ENCODE assay signal across 20 cellular contexts in genomic region chr7:19920200-19920599, GRCh38.
DNase-seq lines count a peak whose midpoint lies in the region; ATAC-seq, FAIRE-seq and TF ChIP-seq lines count a peak whose summit lies in the region.
"Had no signal": no experiment of that assay in that cellular context is flagged by ENCODE, and none has a peak within 500 bp of the region (broad histone marks: within the 10 kb centered on the region; RNA-seq: fewer than 3 reads in every experiment).

No MANE protein-coding gene starts in this region.

- no peak overlapping the region for H4K91ac ChIP-seq in IMR-90 (ENCODE audit: insufficient read depth, low read depth, low read length)

- H3K9me1 ChIP-seq in IMR-90 (ENCODE audit: insufficient read depth, low read length) = no peaks in the 10 kb centered on the region
- H3K9me1 ChIP-seq in keratinocyte (ENCODE audit: control insufficient read depth, extremely low read depth, insufficient read depth, low read length) = no peaks in the 10 kb centered on the region

- H3K79me2 ChIP-seq in keratinocyte (ENCODE audit: control insufficient read depth, insufficient read depth, low read length) = no peaks in the 10 kb centered on the region

- H3K4me3 Mint-ChIP-seq in stimulated activated naive B cell treated with anti-CD40 and anti-IgM and Interleukin-4, amounts not matched to agents 10 μg/mL and 1 μg/mL and 100 μg/mL, for 72 hours = no peak overlapping the region
- H3K4me3 Mint-ChIP-seq: activated CD4-positive, alpha-beta memory T cell treated with anti-CD3 and anti-CD28 coated beads for 36 hours; activated naive CD8-positive, alpha-beta T cell treated with anti-CD3 and anti-CD28 coated beads for 36 hours; activated T-cell treated with anti-CD3 and anti-CD28 coated beads, Interleukin-2, amount 50 U/mL, for 72 hours; central memory CD8-positive, alpha-beta T cell; endodermal cell; IgD-negative memory B cell; immature natural killer cell; neural progenitor cell had no signal

- H3K4me1 Mint-ChIP-seq in stimulated activated naive B cell treated with anti-CD40 and anti-IgM and Interleukin-4, amounts not matched to agents 10 μg/mL and 1 μg/mL and 100 μg/mL, for 72 hours = no peaks in the 10 kb centered on the region
- H3K4me1 Mint-ChIP-seq: activated naive CD8-positive, alpha-beta T cell treated with anti-CD3 and anti-CD28 coated beads for 36 hours; central memory CD8-positive, alpha-beta T cell; IgD-negative memory B cell; immature natural killer cell had no signal

- H3K23ac ChIP-seq in IMR-90 (ENCODE audit: low read depth, low read length) = no peak overlapping the region

- no peaks in the 10 kb centered on the region for H3K9me3 ChIP-seq in IMR-90 (ENCODE audit: control insufficient read depth, insufficient read depth, low read length)
- H3K9me3 ChIP-seq in keratinocyte (ENCODE audit: control insufficient read depth, low read depth, low read length) = no peaks in the 10 kb centered on the region

- TF ChIP-seq RAD21 in IMR-90 (IDR thresholded peaks at IDR 0.05; ENCODE audit: low read length) = no peak

- no peak overlapping the region; the same call in 1 of the 2 replicates for H3K4ac ChIP-seq in IMR-90 (ENCODE audit: low read depth, low read length)

- TF ChIP-seq CTCF in IMR-90 (conservative IDR thresholded peaks at IDR 0.05; ENCODE audit: low read depth, low read length) (no peak), brain microvascular endothelial cell (IDR thresholded peaks at IDR 0.05; ENCODE audit: low read depth, low read length, missing control alignments) (no peak), keratinocyte (optimal IDR thresholded peaks at IDR 0.05 in 1 of 3, IDR thresholded peaks at IDR 0.05 in 1 of 3, conservative IDR thresholded peaks at IDR 0.05 in 1 of 3; ENCODE audit: extremely low read depth in 1 of 3, insufficient read depth in 2 of 3, low read length in 3 of 3) (no peak)

- CTCF ChIA-PET in IMR-90 (lab: Yijun Ruan, JAX) = interaction anchor here (0.6 kb wide), 3 partner anchors 8 to 1046 kb away, joined by 3 read pairs; no protein-coding TSS in a partner anchor

- POLR2A ChIA-PET in IMR-90 (lab: Charles Lee; ENCODE audit: unreplicated experiment) = no interaction called here

- no CpG with 5 or more reads among the region's 7 CpGs for WGBS in IMR-90 (ENCODE audit: extremely low coverage in 2 of 2, insufficient read length in 1 of 2), 2 experiments

- BruUV-seq in IMR-90 (replicated peaks; lab: Mats Ljungman, UMichigan) = no TSS peak

- H4K5ac ChIP-seq in IMR-90 (ENCODE audit: low read depth, low read length) = no peak overlapping the region

- H2BK5ac ChIP-seq in IMR-90 (ENCODE audit: low read depth, low read length, poor library complexity, severe bottlenecking) = no peak overlapping the region

- H3K4me2 ChIP-seq in IMR-90 (ENCODE audit: low read depth, low read length) (no peak overlapping the region), keratinocyte (ENCODE audit: control insufficient read depth, extremely low read depth, insufficient read depth, low read depth, low read length) (peak overlapping the region; percentile 2)
- H3K4me2 ChIP-seq: neural progenitor cell had no signal

- no peak overlapping the region for H2AFZ ChIP-seq in IMR-90 (replicated peaks; ENCODE audit: low read length, poor library complexity)
- peak overlapping the region; percentile 61 for H2AFZ ChIP-seq in keratinocyte (ENCODE audit: control insufficient read depth, low read length)
- H2AFZ ChIP-seq: neural progenitor cell had no signal

- H4K20me1 ChIP-seq in IMR-90 (ENCODE audit: insufficient read depth, low read length) (no peaks in the 10 kb centered on the region), keratinocyte (ENCODE audit: control insufficient read depth, extremely low read depth, insufficient read depth, low read length) (no peaks in the 10 kb centered on the region)

- no peaks in the 10 kb centered on the region for H3K79me1 ChIP-seq in IMR-90 (ENCODE audit: low read depth in 1 of 2, low read length in 2 of 2)

- ATAC-seq in IMR-90 (ENCODE audit: low read depth) = peak; percentile 73
- ATAC-seq in HG02763 (IDR thresholded peaks at IDR 0.05; ENCODE audit: unreplicated experiment) = no peak
- ATAC-seq in stimulated activated naive B cell treated with anti-CD40 and anti-IgM and Interleukin-4, amounts not matched to agents 10 μg/mL and 1 μg/mL and 100 μg/mL, for 72 hours (replicated peaks) = no peak
- no peak for ATAC-seq in activated naive CD4-positive, alpha-beta T cell treated with anti-CD3 and anti-CD28 coated beads, Interleukin-2, amount 50 U/mL, for 72 hours
- ATAC-seq: activated T-cell treated with anti-CD3 and anti-CD28 coated beads, Interleukin-2, amount 50 U/mL, for 72 hours had no signal

- FAIRE-seq in keratinocyte (lab: Jason Lieb, UNC) = peak; percentile 90

- H3K14ac ChIP-seq in IMR-90 (replicated peaks; ENCODE audit: low read depth, low read length) = no peak overlapping the region

- H3K27me3 ChIP-seq in IMR-90 (ENCODE audit: control insufficient read depth, insufficient read depth, low read length) = no peaks in the 10 kb centered on the region
- no peaks in the 10 kb centered on the region for H3K27me3 ChIP-seq in brain microvascular endothelial cell (replicated peaks)
- H3K27me3 ChIP-seq in keratinocyte (ENCODE audit: control insufficient read depth, extremely low read depth, insufficient read depth, low read length) = no peaks in the 10 kb centered on the region
- H3K27me3 ChIP-seq: neural progenitor cell had no signal

- H3K56ac ChIP-seq in IMR-90 (ENCODE audit: extremely low read depth, insufficient read depth, low read length) = no peak overlapping the region

- H3K4me3 ChIP-seq in IMR-90 (ENCODE audit: insufficient read depth, low read depth, low read length) (no peak overlapping the region), brain microvascular endothelial cell (ENCODE audit: low read depth, low read length) (no peak overlapping the region), keratinocyte (ENCODE audit: control insufficient read depth in 2 of 3, extremely low read depth in 1 of 3, insufficient read depth in 2 of 3, low read depth in 1 of 3, low read length in 3 of 3) (no peak overlapping the region)
- H3K4me3 ChIP-seq: neural progenitor cell had no signal

- H3K27ac ChIP-seq in IMR-90 (ENCODE audit: insufficient read depth, low read length) = no peak overlapping the region
- H3K27ac ChIP-seq in brain microvascular endothelial cell = peak overlapping the region; percentile 80
- no peak overlapping the region for H3K27ac ChIP-seq in keratinocyte (ENCODE audit: control insufficient read depth, insufficient read depth, low read length)
- H3K27ac ChIP-seq: neural progenitor cell, RWPE1 had no signal

- no peak overlapping the region for H2AK9ac ChIP-seq in IMR-90 (replicated peaks; ENCODE audit: low read depth, low read length, poor library complexity)

- no peaks in the 10 kb centered on the region for H3K9me3 Mint-ChIP-seq in stimulated activated naive B cell treated with anti-CD40 and anti-IgM and Interleukin-4, amounts not matched to agents 10 μg/mL and 1 μg/mL and 100 μg/mL, for 72 hours
- H3K9me3 Mint-ChIP-seq in activated naive CD4-positive, alpha-beta T cell treated with anti-CD3 and anti-CD28 coated beads, Interleukin-2, amount 50 U/mL, for 72 hours = peaks cover 0 to 6% of the 10 kb centered on the region in 2 donors
- H3K9me3 Mint-ChIP-seq: activated CD4-positive, alpha-beta memory T cell treated with anti-CD3 and anti-CD28 coated beads for 36 hours; endodermal cell; IgD-negative memory B cell; neural progenitor cell had no signal

- no peaks in the 10 kb centered on the region for H3K27me3 Mint-ChIP-seq in stimulated activated naive B cell treated with anti-CD40 and anti-IgM and Interleukin-4, amounts not matched to agents 10 μg/mL and 1 μg/mL and 100 μg/mL, for 72 hours
- H3K27me3 Mint-ChIP-seq: activated CD4-positive, alpha-beta memory T cell treated with anti-CD3 and anti-CD28 coated beads for 36 hours; activated naive CD8-positive, alpha-beta T cell treated with anti-CD3 and anti-CD28 coated beads for 36 hours; central memory CD8-positive, alpha-beta T cell had no signal

- TF ChIP-seq POLR2A in IMR-90 (IDR thresholded peaks at IDR 0.05; ENCODE audit: low read depth, low read length) = no peak

- H2BK20ac ChIP-seq in IMR-90 (ENCODE audit: low read depth, low read length) = no peak overlapping the region

- H3K4me1 ChIP-seq in IMR-90 (ENCODE audit: control insufficient read depth, insufficient read depth, low read length) (no peaks in the 10 kb centered on the region), keratinocyte (ENCODE audit: control insufficient read depth, extremely low read depth, insufficient read depth, low read length) (peaks cover 34% of the 10 kb centered on the region)
- H3K4me1 ChIP-seq: neural progenitor cell had no signal

- no peak overlapping the region for H3K9ac ChIP-seq in IMR-90 (ENCODE audit: low read depth, low read length)
- H3K9ac ChIP-seq in keratinocyte (ENCODE audit: control insufficient read depth, extremely low read depth, insufficient read depth, low read length) = no peak overlapping the region
- H3K9ac ChIP-seq: neural progenitor cell had no signal

- H2BK120ac ChIP-seq in IMR-90 (ENCODE audit: low read depth, low read length) = no peak overlapping the region

- H3K27ac Mint-ChIP-seq in stimulated activated naive B cell treated with anti-CD40 and anti-IgM and Interleukin-4, amounts not matched to agents 10 μg/mL and 1 μg/mL and 100 μg/mL, for 72 hours = no peak overlapping the region
- no peak overlapping the region for H3K27ac Mint-ChIP-seq in activated naive CD4-positive, alpha-beta T cell treated with anti-CD3 and anti-CD28 coated beads, Interleukin-2, amount 50 U/mL, for 72 hours
- H3K27ac Mint-ChIP-seq: activated CD4-positive, alpha-beta memory T cell treated with anti-CD3 and anti-CD28 coated beads for 36 hours; activated naive CD8-positive, alpha-beta T cell treated with anti-CD3 and anti-CD28 coated beads for 36 hours; activated T-cell treated with anti-CD3 and anti-CD28 coated beads, Interleukin-2, amount 50 U/mL, for 72 hours; endodermal cell; IgD-negative memory B cell; immature natural killer cell; neural progenitor cell had no signal

- dilution Hi-C loops in IMR-90 (cut with HindIII; ENCODE audit: low sequenced_read_pairs, unreplicated experiment) (no loop called here), keratinocyte (cut with MboI; ENCODE audit: extremely low pct_ligation_motif_present, low sequenced_read_pairs) (no loop called here)

- no peak overlapping the region for H4K8ac ChIP-seq in IMR-90 (ENCODE audit: low read depth in 2 of 2, low read length in 2 of 2)

- intact Hi-C loops in IMR-90 (cut with micrococcal nuclease) = no loop called here

- H3K18ac ChIP-seq in IMR-90 (ENCODE audit: low read depth, low read length) = no peak overlapping the region

- in situ Hi-C loops in IMR-90 (cut with MboI; ENCODE audit: low sequenced_read_pairs) (no loop called here), brain microvascular endothelial cell (cut with HindIII; ENCODE audit: low pct_ligation_motif_present, low sequenced_read_pairs) (no loop called here)

- no peak overlapping the region for H2BK15ac ChIP-seq in IMR-90 (ENCODE audit: low read depth, low read length)

- no peaks in the 10 kb centered on the region for H3K36me3 ChIP-seq in IMR-90 (ENCODE audit: control insufficient read depth, insufficient read depth, low read length)
- H3K36me3 ChIP-seq in brain microvascular endothelial cell (replicated peaks) = no peaks in the 10 kb centered on the region
- H3K36me3 ChIP-seq in keratinocyte (ENCODE audit: control insufficient read depth in 2 of 2, extremely low read depth in 1 of 2, insufficient read depth in 2 of 2, low read length in 2 of 2) = no peaks in the 10 kb centered on the region
- H3K36me3 ChIP-seq: neural progenitor cell had no signal

- no peak overlapping the region for H2AK5ac ChIP-seq in IMR-90 (ENCODE audit: low read depth, low read length)

- DNase-seq in AG08396 (ENCODE audit: low spot score) (peak; percentile 9), IMR-90 (peak; percentile 41), brain microvascular endothelial cell (peak; percentile 79), keratinocyte (ENCODE audit: low read depth, low spot score) (no peak), amygdala (lab: John Stamatoyannopoulos, UW) (no peak)
- DNase-seq in stimulated activated naive B cell treated with anti-CD40 and anti-IgM and Interleukin-4, amounts not matched to agents 10 μg/mL and 1 μg/mL and 100 μg/mL, for 72 hours = no peak
- no peak for DNase-seq in activated naive CD4-positive, alpha-beta T cell treated with anti-CD3 and anti-CD28 coated beads, Interleukin-2, amount 50 U/mL, for 72 hours (ENCODE audit: low spot score in 2 of 2)
- DNase-seq: activated CD4-positive, alpha-beta memory T cell treated with anti-CD3 and anti-CD28 coated beads for 36 hours; activated naive CD8-positive, alpha-beta T cell treated with anti-CD3 and anti-CD28 coated beads for 36 hours; activated T-cell treated with anti-CD3 and anti-CD28 coated beads, Interleukin-2, amount 50 U/mL, for 72 hours; AML-193; Calu3; immature natural killer cell; NCI-H1092 had no signal

- H3K36me3 Mint-ChIP-seq in stimulated activated naive B cell treated with anti-CD40 and anti-IgM and Interleukin-4, amounts not matched to agents 10 μg/mL and 1 μg/mL and 100 μg/mL, for 72 hours = no peaks in the 10 kb centered on the region
- no peaks in the 10 kb centered on the region for H3K36me3 Mint-ChIP-seq in activated naive CD4-positive, alpha-beta T cell treated with anti-CD3 and anti-CD28 coated beads, Interleukin-2, amount 50 U/mL, for 72 hours
- H3K36me3 Mint-ChIP-seq: activated CD4-positive, alpha-beta memory T cell treated with anti-CD3 and anti-CD28 coated beads for 36 hours; IgD-negative memory B cell; immature natural killer cell; neural progenitor cell had no signal

Comparison
In these comparisons a context has a peak if more than half of its experiments do, and no peak if none do; other contexts are left out.
1. DNase-seq: peak in AG08396 (single experiment), IMR-90 (single experiment) and brain microvascular endothelial cell (single experiment); none in keratinocyte (single experiment), amygdala (0 of 56), stimulated activated naive B cell treated with anti-CD40 and anti-IgM and Interleukin-4, amounts not matched to agents 10 μg/mL and 1 μg/mL and 100 μg/mL, for 72 hours (single experiment) and activated naive CD4-positive, alpha-beta T cell treated with anti-CD3 and anti-CD28 coated beads, Interleukin-2, amount 50 U/mL, for 72 hours (0 of 2).